15 cellular contexts compared by ENCODE assay signal in the genomic region with DNA sequence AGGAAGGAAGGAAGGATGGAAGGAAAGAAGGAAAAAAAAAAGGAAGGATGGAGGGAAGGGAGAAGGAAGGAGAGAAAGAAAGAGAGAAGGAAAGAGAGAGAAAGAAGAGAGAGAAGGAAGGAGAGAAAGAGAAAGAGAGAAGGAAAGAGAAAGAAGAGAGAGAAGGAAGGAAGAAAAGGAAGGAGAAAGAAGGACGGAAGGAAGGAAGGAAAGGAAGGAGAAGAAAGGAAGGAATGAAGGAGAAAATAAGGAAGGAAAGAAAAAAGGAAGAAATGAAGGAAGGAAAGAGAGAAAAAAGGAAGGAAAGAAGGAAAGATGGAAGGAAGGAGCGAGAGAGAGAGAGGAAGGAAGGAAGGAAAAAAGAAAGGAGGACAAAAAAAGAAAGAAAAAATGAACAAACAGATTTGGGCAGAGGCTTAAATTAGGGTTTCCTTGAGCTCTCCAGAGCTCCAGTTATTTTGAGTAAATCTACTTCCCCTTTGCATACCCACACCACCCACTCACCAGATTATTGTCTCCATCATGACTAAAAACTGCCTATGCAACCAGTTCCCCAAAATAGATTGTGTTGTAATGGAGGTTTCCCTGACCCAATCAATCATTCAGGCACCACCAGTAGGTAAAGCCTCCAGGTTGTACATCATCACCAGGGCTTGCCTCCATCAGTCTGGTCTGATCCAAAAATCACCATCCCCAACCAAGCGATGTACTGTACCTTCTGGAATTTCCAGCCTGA.
A peak's percentile ranks its signal among the peaks of the same experiment; 100 is the strongest.
DNase-seq lines count a peak whose midpoint lies in the region; ATAC-seq and TF ChIP-seq lines count a peak whose summit lies in the region.
"Had no signal": no experiment of that assay in that cellular context is flagged by ENCODE, and none has a peak within 500 bp of the region (broad histone marks: within the 10 kb centered on the region; RNA-seq: fewer than 3 reads in every experiment).

No MANE protein-coding gene starts in this region.

- H3K9me3 ChIP-seq in IMR-90 (ENCODE audit: control insufficient read depth, insufficient read depth, low read length) (peaks cover 4% of the 10 kb centered on the region; the same call in 1 of the 2 replicates), GM23248 (ENCODE audit: low read depth) (peaks cover 3% of the 10 kb centered on the region)

- H4K20me1 ChIP-seq in IMR-90 (ENCODE audit: insufficient read depth, low read length), result no peaks in the 10 kb centered on the region
- H4K20me1 ChIP-seq in GM23248 (ENCODE audit: insufficient read depth), result no peaks in the 10 kb centered on the region

- no peak overlapping the region for H4K8ac ChIP-seq in IMR-90 (ENCODE audit: low read depth in 2 of 2, low read length in 2 of 2)

- H2AK5ac ChIP-seq in IMR-90 (ENCODE audit: low read depth, low read length), result no peak overlapping the region

- no peaks in the 10 kb centered on the region for H3K9me2 ChIP-seq in GM23248 (ENCODE audit: insufficient read depth)

- H3K14ac ChIP-seq in IMR-90 (replicated peaks; ENCODE audit: low read depth, low read length), result no peak overlapping the region

- H3K79me2 ChIP-seq in GM23248 (ENCODE audit: insufficient read depth), result no peaks in the 10 kb centered on the region

- DNase-seq in IMR-90 (no peak), WTC11 (ENCODE audit: low spot score) (no peak), GM23248 (no peak), NCI-H1048 (lab: John Stamatoyannopoulos, UW) (no peak)
- DNase-seq in effector CD4-positive, alpha-beta T cell, result no peak
- DNase-seq: activated naive CD4-positive, alpha-beta T cell treated with anti-CD3 and anti-CD28 coated beads, Interleukin-2, amount 50 U/mL, for 16 hours; CD4-positive, CD25-positive, alpha-beta regulatory T cell; left lung; naive thymus-derived CD4-positive, alpha-beta T cell; NCI-H524; SHP77 treated with DMSO at 0.1 percent for 48 hours had no signal

- H3K9me1 ChIP-seq in IMR-90 (ENCODE audit: insufficient read depth, low read length), result no peaks in the 10 kb centered on the region

- peak overlapping the region; percentile 33 for H2BK5ac ChIP-seq in IMR-90 (ENCODE audit: low read depth, low read length, poor library complexity, severe bottlenecking)

- peaks cover 21% of the 10 kb centered on the region for H3K9me3 Mint-ChIP-seq in WTC11

- no peak overlapping the region for H3K23ac ChIP-seq in IMR-90 (ENCODE audit: low read depth, low read length)

- 50 to 75% methylated on average over 1 of the region's 3 CpGs for WGBS in IMR-90 (ENCODE audit: extremely low coverage in 2 of 2, insufficient read length in 1 of 2), 2 experiments
- 27 to 71% methylated on average over 3 of the region's 3 CpGs for WGBS in GM23248 (ENCODE audit: low coverage in 1 of 2, low lambda C conversion rate in 2 of 2, missing lambda C conversion rate in 2 of 2), 2 experiments

- TF ChIP-seq POLR2A in IMR-90 (IDR thresholded peaks at IDR 0.05; ENCODE audit: low read depth, low read length), result no peak

- H2BK120ac ChIP-seq in IMR-90 (ENCODE audit: low read depth, low read length), result no peak overlapping the region

- H3K4me3 Mint-ChIP-seq in WTC11, result no peak overlapping the region
- H3K4me3 Mint-ChIP-seq: CD4-positive, CD25-positive, alpha-beta regulatory T cell; central memory CD8-positive, alpha-beta T cell; naive thymus-derived CD4-positive, alpha-beta T cell had no signal

- in situ Hi-C loops in IMR-90 (cut with MboI; ENCODE audit: low sequenced_read_pairs), result no loop called here
- in situ Hi-C loops in GM23248 (cut with MboI), result no loop called here

- no peak for TF ChIP-seq RAD21 in IMR-90 (IDR thresholded peaks at IDR 0.05; ENCODE audit: low read length)

- H2BK20ac ChIP-seq in IMR-90 (ENCODE audit: low read depth, low read length), result no peak overlapping the region

- H3K27ac Mint-ChIP-seq in WTC11, result no peak overlapping the region
- H3K27ac Mint-ChIP-seq: CD4-positive, CD25-positive, alpha-beta regulatory T cell had no signal

- intact Hi-C loops in IMR-90 (cut with micrococcal nuclease), result no loop called here

- peaks cover 17% of the 10 kb centered on the region for H3K36me3 Mint-ChIP-seq in WTC11
- H3K36me3 Mint-ChIP-seq: CD4-positive, CD25-positive, alpha-beta regulatory T cell had no signal

- dilution Hi-C loops in IMR-90 (cut with HindIII; ENCODE audit: low sequenced_read_pairs, unreplicated experiment), result no loop called here

- no peak overlapping the region for H3K4ac ChIP-seq in IMR-90 (ENCODE audit: low read depth, low read length)

- BruUV-seq in IMR-90 (replicated peaks; lab: Mats Ljungman, UMichigan), result no TSS peak

- no peak for TF ChIP-seq CTCF in IMR-90 (conservative IDR thresholded peaks at IDR 0.05; ENCODE audit: low read depth, low read length)
- no peak for TF ChIP-seq CTCF in WTC11 (IDR thresholded peaks at IDR 0.05)

- no peak overlapping the region for H2AK9ac ChIP-seq in IMR-90 (replicated peaks; ENCODE audit: low read depth, low read length, poor library complexity)

- H3K4me1 Mint-ChIP-seq in WTC11, result peaks cover 16% of the 10 kb centered on the region
- H3K4me1 Mint-ChIP-seq: CD4-positive, CD25-positive, alpha-beta regulatory T cell; central memory CD8-positive, alpha-beta T cell had no signal

- H4K5ac ChIP-seq in IMR-90 (ENCODE audit: low read depth, low read length), result no peak overlapping the region

- H3K4me2 ChIP-seq in IMR-90 (ENCODE audit: low read depth, low read length) (no peak overlapping the region), GM23248 (ENCODE audit: unreplicated experiment) (no peak overlapping the region)

- H3K4me3 ChIP-seq in IMR-90 (ENCODE audit: insufficient read depth, low read depth, low read length), result no peak overlapping the region
- no peak overlapping the region for H3K4me3 ChIP-seq in GM23248
- H3K4me3 ChIP-seq: left lung had no signal

- H3K27ac ChIP-seq in IMR-90 (ENCODE audit: insufficient read depth, low read length), result no peak overlapping the region
- no peak overlapping the region for H3K27ac ChIP-seq in GM23248
- H3K27ac ChIP-seq: left lung, VCaP had no signal

- no peak overlapping the region for H4K91ac ChIP-seq in IMR-90 (ENCODE audit: insufficient read depth, low read depth, low read length)

- H3K36me3 ChIP-seq in IMR-90 (ENCODE audit: control insufficient read depth, insufficient read depth, low read length), result no peaks in the 10 kb centered on the region
- no peaks in the 10 kb centered on the region for H3K36me3 ChIP-seq in GM23248 (ENCODE audit: low read depth)
- H3K36me3 ChIP-seq: left lung had no signal

- H3K18ac ChIP-seq in IMR-90 (ENCODE audit: low read depth, low read length), result no peak overlapping the region

- H2AFZ ChIP-seq in IMR-90 (replicated peaks; ENCODE audit: low read length, poor library complexity) (no peak overlapping the region), GM23248 (no peak overlapping the region)

- ATAC-seq in GM18858 (IDR thresholded peaks at IDR 0.05; ENCODE audit: unreplicated experiment) (peak; percentile 81), HG02623 (IDR thresholded peaks at IDR 0.05; ENCODE audit: unreplicated experiment) (peak; percentile 53), IMR-90 (ENCODE audit: low read depth) (no peak), WTC11 (no peak)
- ATAC-seq: left lung; naive thymus-derived CD4-positive, alpha-beta T cell had no signal

- H2BK15ac ChIP-seq in IMR-90 (ENCODE audit: low read depth, low read length), result no peak overlapping the region

- H3K56ac ChIP-seq in IMR-90 (ENCODE audit: extremely low read depth, insufficient read depth, low read length), result no peak overlapping the region

- H3K9ac ChIP-seq in IMR-90 (ENCODE audit: low read depth, low read length) (no peak overlapping the region), GM23248 (no peak overlapping the region)

- no peaks in the 10 kb centered on the region for H3K4me1 ChIP-seq in IMR-90 (ENCODE audit: control insufficient read depth, insufficient read depth, low read length)
- H3K4me1 ChIP-seq in GM23248 (ENCODE audit: insufficient read depth), result no peaks in the 10 kb centered on the region
- H3K4me1 ChIP-seq: left lung had no signal

- POLR2A ChIA-PET in IMR-90 (lab: Charles Lee; ENCODE audit: unreplicated experiment) (no interaction called here), WTC11 (lab: Charles Lee) (no interaction called here)

- no peaks in the 10 kb centered on the region for H3K27me3 ChIP-seq in IMR-90 (ENCODE audit: control insufficient read depth, insufficient read depth, low read length)
- H3K27me3 ChIP-seq in GM23248 (replicated peaks; ENCODE audit: insufficient read depth), result no peaks in the 10 kb centered on the region
- H3K27me3 ChIP-seq: left lung had no signal

- CTCF ChIA-PET in IMR-90 (lab: Yijun Ruan, JAX), result no interaction called here
- CTCF ChIA-PET in WTC11 (lab: Charles Lee), result no interaction called here

- no peaks in the 10 kb centered on the region for H3F3A ChIP-seq in GM23248 (ENCODE audit: insufficient read depth)

- H3K27me3 Mint-ChIP-seq in WTC11 (ENCODE audit: low read depth), result no peaks in the 10 kb centered on the region
- H3K27me3 Mint-ChIP-seq: CD4-positive, CD25-positive, alpha-beta regulatory T cell; central memory CD8-positive, alpha-beta T cell; naive thymus-derived CD4-positive, alpha-beta T cell had no signal

- H3K79me1 ChIP-seq in IMR-90 (ENCODE audit: low read depth in 1 of 2, low read length in 2 of 2), result no peaks in the 10 kb centered on the region

TF ChIP-seq in IMR-90, 13 proteins besides CTCF, POLR2A, EP300 and RAD21 (continues in another document):
- TF ChIP-seq, protein P1, sequence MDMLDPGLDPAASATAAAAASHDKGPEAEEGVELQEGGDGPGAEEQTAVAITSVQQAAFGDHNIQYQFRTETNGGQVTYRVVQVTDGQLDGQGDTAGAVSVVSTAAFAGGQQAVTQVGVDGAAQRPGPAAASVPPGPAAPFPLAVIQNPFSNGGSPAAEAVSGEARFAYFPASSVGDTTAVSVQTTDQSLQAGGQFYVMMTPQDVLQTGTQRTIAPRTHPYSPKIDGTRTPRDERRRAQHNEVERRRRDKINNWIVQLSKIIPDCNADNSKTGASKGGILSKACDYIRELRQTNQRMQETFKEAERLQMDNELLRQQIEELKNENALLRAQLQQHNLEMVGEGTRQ (IDR thresholded peaks at IDR 0.05; ENCODE audit: low read depth, low read length), result no peak

TF ChIP-seq in WTC11, 78 proteins besides CTCF, POLR2A, EP300 and RAD21 (continues in another document):
- TF ChIP-seq, protein P2, sequence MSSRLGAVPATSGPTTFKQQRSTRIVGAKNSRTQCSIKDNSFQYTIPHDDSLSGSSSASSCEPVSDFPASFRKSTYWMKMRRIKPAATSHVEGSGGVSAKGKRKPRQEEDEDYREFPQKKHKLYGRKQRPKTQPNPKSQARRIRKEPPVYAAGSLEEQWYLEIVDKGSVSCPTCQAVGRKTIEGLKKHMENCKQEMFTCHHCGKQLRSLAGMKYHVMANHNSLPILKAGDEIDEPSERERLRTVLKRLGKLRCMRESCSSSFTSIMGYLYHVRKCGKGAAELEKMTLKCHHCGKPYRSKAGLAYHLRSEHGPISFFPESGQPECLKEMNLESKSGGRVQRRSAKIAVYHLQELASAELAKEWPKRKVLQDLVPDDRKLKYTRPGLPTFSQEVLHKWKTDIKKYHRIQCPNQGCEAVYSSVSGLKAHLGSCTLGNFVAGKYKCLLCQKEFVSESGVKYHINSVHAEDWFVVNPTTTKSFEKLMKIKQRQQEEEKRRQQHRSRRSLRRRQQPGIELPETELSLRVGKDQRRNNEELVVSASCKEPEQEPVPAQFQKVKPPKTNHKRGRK (CRISPR knock-in tag; IDR thresholded peaks at IDR 0.05; ENCODE audit: borderline replicate concordance), result peak; percentile 97
- TF ChIP-seq ZNF263 (CRISPR knock-in tag; IDR thresholded peaks at IDR 0.05; ENCODE audit: low read depth), result no peak

Comparison
In these comparisons a context has a peak if more than half of its experiments do, and no peak if none do; other contexts are left out.
1. ATAC-seq: peak in GM18858 (single experiment) and HG02623 (single experiment); none in IMR-90 (single experiment) and WTC11 (single experiment).